In the genomic region with DNA sequence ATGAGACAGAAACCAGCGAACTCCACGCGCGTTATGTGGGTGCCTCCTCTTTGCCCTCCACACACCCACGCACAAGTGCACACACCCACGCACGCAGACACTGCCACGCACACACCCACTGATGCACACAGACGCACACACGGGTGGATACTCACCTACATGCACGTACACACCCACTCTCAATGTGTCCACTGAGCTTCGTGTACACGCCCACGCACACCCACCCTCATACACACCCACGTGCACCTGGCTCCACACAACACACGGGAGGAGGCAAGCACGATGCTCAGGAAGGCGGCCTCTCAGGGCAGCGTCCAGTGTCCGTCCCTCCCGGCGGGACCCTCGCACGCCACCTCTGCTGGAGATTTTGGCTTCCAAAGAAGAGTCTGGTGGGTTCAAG, we compare ENCODE assay signal across 1 cellular context.
TF ChIP-seq lines count a peak whose summit lies in the region.

No MANE protein-coding gene starts in this region.

TF ChIP-seq in K562, 482 proteins besides CTCF, POLR2A, EP300 and RAD21:
- TF ChIP-seq BRD4 (IDR thresholded peaks at IDR 0.05): no peak
- peak; percentile 93 for TF ChIP-seq EGR1 (conservative IDR thresholded peaks at IDR 0.05)
- TF ChIP-seq ZNF316 (IDR thresholded peaks at IDR 0.05): no peak
- TF ChIP-seq RBFOX2 (IDR thresholded peaks at IDR 0.05; ENCODE audit: low read depth, low read length): peak; percentile 60
- TF ChIP-seq MEF2D (tag; conservative IDR thresholded peaks at IDR 0.05; ENCODE audit: low read depth): no peak
- TF ChIP-seq, protein P1, sequence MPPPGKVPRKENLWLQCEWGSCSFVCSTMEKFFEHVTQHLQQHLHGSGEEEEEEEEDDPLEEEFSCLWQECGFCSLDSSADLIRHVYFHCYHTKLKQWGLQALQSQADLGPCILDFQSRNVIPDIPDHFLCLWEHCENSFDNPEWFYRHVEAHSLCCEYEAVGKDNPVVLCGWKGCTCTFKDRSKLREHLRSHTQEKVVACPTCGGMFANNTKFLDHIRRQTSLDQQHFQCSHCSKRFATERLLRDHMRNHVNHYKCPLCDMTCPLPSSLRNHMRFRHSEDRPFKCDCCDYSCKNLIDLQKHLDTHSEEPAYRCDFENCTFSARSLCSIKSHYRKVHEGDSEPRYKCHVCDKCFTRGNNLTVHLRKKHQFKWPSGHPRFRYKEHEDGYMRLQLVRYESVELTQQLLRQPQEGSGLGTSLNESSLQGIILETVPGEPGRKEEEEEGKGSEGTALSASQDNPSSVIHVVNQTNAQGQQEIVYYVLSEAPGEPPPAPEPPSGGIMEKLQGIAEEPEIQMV (tag; conservative IDR thresholded peaks at IDR 0.05; ENCODE audit: low read depth): no peak
- no peak for TF ChIP-seq TARDBP (IDR thresholded peaks at IDR 0.05)
- TF ChIP-seq ZSCAN32 (CRISPR knock-in tag; IDR thresholded peaks at IDR 0.05): no peak
- TF ChIP-seq MTA2 (IDR thresholded peaks at IDR 0.05; ENCODE audit: low read depth): no peak
- no peak for TF ChIP-seq ETS2 (tag; IDR thresholded peaks at IDR 0.05; ENCODE audit: borderline replicate concordance, poor library complexity, severe bottlenecking)
- TF ChIP-seq, protein P2, sequence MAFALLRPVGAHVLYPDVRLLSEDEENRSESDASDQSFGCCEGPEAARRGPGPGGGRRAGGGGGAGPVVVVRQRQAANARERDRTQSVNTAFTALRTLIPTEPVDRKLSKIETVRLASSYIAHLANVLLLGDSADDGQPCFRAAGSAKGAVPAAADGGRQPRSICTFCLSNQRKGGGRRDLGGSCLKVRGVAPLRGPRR (CRISPR knock-in tag; IDR thresholded peaks at IDR 0.05): no peak
